ENCODE assay signal across 11 cellular contexts in the genomic region with DNA sequence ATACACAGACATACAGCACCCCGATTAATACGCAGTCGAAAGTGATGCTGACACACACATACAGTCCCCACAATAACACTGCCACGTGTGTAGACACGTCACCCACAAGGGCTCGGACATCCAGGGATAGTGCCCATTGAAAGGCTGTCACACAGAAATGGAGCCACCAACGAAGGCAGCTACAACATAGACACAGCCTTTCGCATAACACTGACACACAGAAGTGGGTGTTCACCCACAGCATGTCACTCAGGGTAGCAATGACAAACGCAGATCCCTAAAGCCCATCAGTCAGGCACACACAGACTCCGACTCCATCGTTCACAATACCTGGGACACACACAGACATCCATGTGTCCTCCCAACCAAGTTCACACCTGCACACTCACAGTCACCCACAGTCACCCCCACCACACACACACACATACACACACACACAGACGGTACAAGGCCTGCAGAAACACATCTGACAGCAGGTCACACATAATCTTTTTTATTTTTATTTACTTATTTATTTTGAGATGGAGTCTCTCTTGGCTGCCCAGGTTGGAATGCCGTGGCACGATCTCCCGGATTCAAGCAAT. TPM values are rescaled to one million over a fixed set of nuclear protein-coding genes. Genes with fewer than 3 reads are reported as not detected.
DNase-seq lines count a peak whose midpoint lies in the region; ATAC-seq, FAIRE-seq and TF ChIP-seq lines count a peak whose summit lies in the region.
"Had no signal": no experiment of that assay in that cellular context is flagged by ENCODE, and none has a peak within 500 bp of the region (broad histone marks: within the 10 kb centered on the region; RNA-seq: fewer than 3 reads in every experiment).

No MANE protein-coding gene starts in this region.

- FAIRE-seq in GM12878 (lab: Jason Lieb, UNC) = peak; percentile 79

- TF ChIP-seq RAD21 in GM12878 (IDR thresholded peaks at IDR 0.05; ENCODE audit: insufficient read depth, low read depth, low read length) = no peak

- BruUV-seq in GM12878 (replicated peaks; lab: Mats Ljungman, UMichigan) = no TSS peak

- peak overlapping the region; percentile 36 for H3K27ac Mint-ChIP-seq in stimulated activated naive CD8-positive, alpha-beta T cell treated with anti-CD3 and anti-CD28 coated beads, Interleukin-15, Interleukin-2, amounts not matched to agents 100 ng/mL and 50 ng/mL, for 24 hours

- H3K4me1 ChIP-seq in GM12878 (ENCODE audit: control insufficient read depth, insufficient read depth, low read length) (peaks cover under 1% of the 10 kb centered on the region; the same call in 1 of the 2 replicates), mesodermal cell (ENCODE audit: control insufficient read depth, insufficient read depth, low read length, poor library complexity, severe bottlenecking) (peaks cover 21% of the 10 kb centered on the region), vagina (peaks cover 21% of the 10 kb centered on the region)

- no peaks in the 10 kb centered on the region for H3K36me3 ChIP-seq in GM12878 (ENCODE audit: control insufficient read depth in 2 of 2, insufficient read depth in 2 of 2, low read length in 1 of 2)
- peaks cover 2% of the 10 kb centered on the region for H3K36me3 ChIP-seq in mesodermal cell (ENCODE audit: control insufficient read depth, insufficient read depth, low read length)
- H3K36me3 ChIP-seq in vagina = no peaks in the 10 kb centered on the region

- CTCF ChIA-PET in GM12878 (lab: Yijun Ruan, JAX) = interaction anchor here (0.6 to 1.6 kb wide), 2 partner anchors 82 to 209 kb away, joined by 3 read pairs; no protein-coding TSS in a partner anchor

- intact Hi-C loops in GM12878 (cut with micrococcal nuclease; ENCODE audit: unreplicated experiment) = no loop called here
- intact Hi-C loops in vagina (cut with DNase I) = no loop called here

- TF ChIP-seq POLR2A in GM12878 (IDR thresholded peaks at IDR 0.05; ENCODE audit: low read depth, low read length) = no peak
- no peak for TF ChIP-seq POLR2A in vagina (IDR thresholded peaks at IDR 0.05)

- H3K4me2 ChIP-seq in GM12878 (ENCODE audit: control insufficient read depth, insufficient read depth) = 0 out of 2 replicates have a peak overlapping the region, but pooled peaks have one; percentile 77
- H3K4me2 ChIP-seq: KMS-11 had no signal

- peaks cover 35% of the 10 kb centered on the region for H3K4me1 Mint-ChIP-seq in stimulated activated naive CD8-positive, alpha-beta T cell treated with anti-CD3 and anti-CD28 coated beads, Interleukin-15, Interleukin-2, amounts not matched to agents 100 ng/mL and 50 ng/mL, for 24 hours (ENCODE audit: low read depth)

- H3K9me3 ChIP-seq in GM12878 (replicated peaks; ENCODE audit: control insufficient read depth, insufficient read depth, low read length) (no peaks in the 10 kb centered on the region; the same call in 2 of the 3 replicates), mesodermal cell (ENCODE audit: control insufficient read depth, low read length) (no peaks in the 10 kb centered on the region), vagina (no peaks in the 10 kb centered on the region)

- H3K27ac ChIP-seq in GM12878 (ENCODE audit: control insufficient read depth, insufficient read depth) = no peak overlapping the region
- H3K27ac ChIP-seq in mesodermal cell (ENCODE audit: low read depth, low read length, severe bottlenecking) = no peak overlapping the region
- H3K27ac ChIP-seq in vagina = no peak overlapping the region
- H3K27ac ChIP-seq: KMS-11 had no signal

- POLR2A ChIA-PET in GM12878 (lab: Charles Lee) = interaction anchor here (1.0 kb wide), 1 partner anchor 13 kb away, joined by 3 read pairs; no protein-coding TSS in a partner anchor

- no peak overlapping the region for H3K9ac ChIP-seq in GM12878 (ENCODE audit: control insufficient read depth, insufficient read depth, low read length)
- H3K9ac ChIP-seq: KMS-11 had no signal

- no peak for ATAC-seq in stimulated activated naive CD8-positive, alpha-beta T cell treated with anti-CD3 and anti-CD28 coated beads, Interleukin-15, Interleukin-2, amounts not matched to agents 100 U/mL and 50 U/mL, for 24 hours
- ATAC-seq in GM12878 (no peak), GM19324 (IDR thresholded peaks at IDR 0.05; ENCODE audit: low FRiP score, unreplicated experiment) (no peak)

- SMC1A ChIA-PET in GM12878 (lab: Charles Lee; ENCODE audit: uncharacterized antibody, unreplicated experiment) = no interaction called here

- RAD21 ChIA-PET in GM12878 (lab: Charles Lee; ENCODE audit: unreplicated experiment) = interaction anchor here (0.9 to 1.7 kb wide), 2 partner anchors 13 to 82 kb away, joined by 3 to 4 read pairs; no protein-coding TSS in a partner anchor

- H3K9me3 Mint-ChIP-seq in stimulated activated naive CD8-positive, alpha-beta T cell treated with anti-CD3 and anti-CD28 coated beads, Interleukin-15, Interleukin-2, amounts not matched to agents 100 ng/mL and 50 ng/mL, for 24 hours = no peaks in the 10 kb centered on the region

- no peak for TF ChIP-seq CTCF in GM12878 (IDR thresholded peaks at IDR 0.05 in 2 of 3, conservative IDR thresholded peaks at IDR 0.05 in 1 of 3; ENCODE audit: control insufficient read depth in 2 of 3, extremely low read depth in 1 of 3, insufficient read depth in 1 of 3, low read depth in 3 of 3, low read length in 3 of 3)
- TF ChIP-seq CTCF in vagina (IDR thresholded peaks at IDR 0.05) = no peak

- H3K4me3 ChIP-seq in GM12878 = no peak overlapping the region
- peak overlapping the region; percentile 59 for H3K4me3 ChIP-seq in mesodermal cell (ENCODE audit: extremely low read depth, insufficient read depth, low read length, poor library complexity, severe bottlenecking)
- peak overlapping the region; percentile 59 to 92 for H3K4me3 ChIP-seq in vagina

- H3K27me3 ChIP-seq in GM12878 (replicated peaks in 1 of 2; ENCODE audit: control insufficient read depth in 2 of 2, insufficient read depth in 2 of 2, low read length in 1 of 2) = peaks cover 0 to 1% of the 10 kb centered on the region in 2 experiments; a peak in 2 of 4 replicates
- H3K27me3 ChIP-seq in vagina = no peaks in the 10 kb centered on the region

- 82% methylated on average over 15 of the region's 15 CpGs for WGBS in GM12878 (ENCODE audit: insufficient coverage, insufficient replicate concordance, low lambda C conversion rate, missing lambda C conversion rate)
- WGBS in mesodermal cell (ENCODE audit: insufficient coverage in 2 of 2), 2 experiments = 80 to 85% methylated on average over 8 to 12 of the region's 15 CpGs

- H4K20me1 ChIP-seq in GM12878 (ENCODE audit: control insufficient read depth, insufficient read depth) = no peaks in the 10 kb centered on the region

- H3K4me3 Mint-ChIP-seq in stimulated activated naive CD8-positive, alpha-beta T cell treated with anti-CD3 and anti-CD28 coated beads, Interleukin-15, Interleukin-2, amounts not matched to agents 100 ng/mL and 50 ng/mL, for 24 hours = peak overlapping the region; percentile 80

- no peaks in the 10 kb centered on the region for H3K36me3 Mint-ChIP-seq in stimulated activated naive CD8-positive, alpha-beta T cell treated with anti-CD3 and anti-CD28 coated beads, Interleukin-15, Interleukin-2, amounts not matched to agents 100 ng/mL and 50 ng/mL, for 24 hours (ENCODE audit: low read depth)

- no peak for DNase-seq in stimulated activated naive CD8-positive, alpha-beta T cell treated with anti-CD3 and anti-CD28 coated beads, Interleukin-15, Interleukin-2, amounts not matched to agents 100 U/mL and 50 U/mL, for 24 hours
- DNase-seq in GM12878 (ENCODE audit: low read depth, low spot score) (no peak), vagina (ENCODE audit: extremely low spot score in 2 of 2) (no peak), NAMALWA (ENCODE audit: low spot score) (no peak), C1 segment of cervical spinal cord (lab: John Stamatoyannopoulos, UW) (no peak)
- DNase-seq: SHP77 had no signal

- in situ Hi-C loops in GM12878 (cut with MboI) = no loop called here

- H3K27me3 Mint-ChIP-seq in stimulated activated naive CD8-positive, alpha-beta T cell treated with anti-CD3 and anti-CD28 coated beads, Interleukin-15, Interleukin-2, amounts not matched to agents 100 ng/mL and 50 ng/mL, for 24 hours = peaks cover 25% of the 10 kb centered on the region

- no peak for TF ChIP-seq EP300 in GM12878 (IDR thresholded peaks at IDR 0.05; ENCODE audit: borderline replicate concordance in 1 of 2, control insufficient read depth in 1 of 2, low read depth in 2 of 2, low read length in 2 of 2)

- no peak overlapping the region; the same call in 1 of the 2 replicates for H2AFZ ChIP-seq in GM12878 (ENCODE audit: control insufficient read depth, low read depth, low read length)

- no peaks in the 10 kb centered on the region for H3K79me2 ChIP-seq in GM12878 (ENCODE audit: control insufficient read depth, insufficient read depth, low read length)

RNA-seq across cellular contexts. Expression of a gene that starts 10.4 kb away (rescaled TPM):
- 3.9 and 5.7 TPM in 2 replicates for total RNA-seq in GM12878 (2013; cell fraction: nucleolus; rRNA removed)
- 0.54 and 1.5 TPM in 2 replicates for total RNA-seq in GM12878 (2014; rRNA removed)
- 1.5 and 1.6 TPM in 2 replicates for total RNA-seq in GM12878 (2014; rRNA removed; fragmentation: Illumina TruSeq; extraction: Trizol)
- total RNA-seq in GM12878 (2021) = 1.5 and 1.7 TPM in 2 replicates
- not detected for polyA plus RNA-seq in GM12878 (2011; ENCODE audit: low read depth)
- polyA plus RNA-seq in GM12878 (2011; rRNA removed) = 0.24 and 0.69 TPM in 2 replicates
- polyA plus RNA-seq in GM12878 (2011; cell fraction: cytosol; rRNA removed) = 1.4 and 1.5 TPM in 2 replicates
- 2.5 and 2.7 TPM in 2 replicates for polyA plus RNA-seq in GM12878 (2011; cell fraction: nucleus; rRNA removed)
- polyA plus RNA-seq in GM12878 (2012) = 0.94 and 1.0 TPM in 2 replicates
- polyA plus RNA-seq in GM12878 (2014; fragmentation: Illumina TruSeq; extraction: Trizol) = 1.00 TPM in 1 of 2 replicates, not detected in the other
- under 1 TPM; 0.31 to 0.80 TPM for polyA plus RNA-seq in GM12878 (2014; fragmentation: Nextera tagmentation; extraction: Ambion mirVana)
- 0.81 and 2.3 TPM in 2 replicates for polyA plus RNA-seq in GM12878 (2014; rRNA removed)
- under 1 TPM; 0.53 to 0.62 TPM for polyA plus RNA-seq in GM12878 (2016; fragmentation: Nextera tagmentation; extraction: Ambion mirVana)
- polyA minus RNA-seq in GM12878 (2011; rRNA and poly(A)+ RNA removed) = 0.82 TPM in 1 of 2 replicates, not detected in the other
- polyA minus RNA-seq in GM12878 (2011; cell fraction: cytosol; rRNA and poly(A)+ RNA removed) = not detected in 2 replicates
- 1.6 TPM in 1 of 2 replicates, not detected in the other for polyA minus RNA-seq in GM12878 (2011; cell fraction: nucleus; rRNA and poly(A)+ RNA removed)
- polyA plus RNA-seq in mesodermal cell (2013, experiment 1 of 2) = 3.8 TPM
- polyA plus RNA-seq in mesodermal cell (2013, experiment 2 of 2) = 2.2 TPM
- not detected for total RNA-seq in vagina
- total RNA-seq: liver had no signal
- polyA plus RNA-seq: liver had no signal

RNA-seq across cellular contexts. Expression of a gene that starts 39.4 kb away (rescaled TPM):
- 4.1 and 4.8 TPM in 2 replicates for total RNA-seq in GM12878 (2013; cell fraction: nucleolus; rRNA removed)
- total RNA-seq in GM12878 (2014; rRNA removed) (0.33 and 1.4 TPM in 2 replicates), GM12878 (2014; rRNA removed; fragmentation: Illumina TruSeq; extraction: Trizol) (0.41 and 0.72 TPM in 2 replicates), GM12878 (2021) (0.72 and 1.9 TPM in 2 replicates), vagina (12.0 TPM)
- 0.79 TPM for polyA plus RNA-seq in GM12878 (2011; ENCODE audit: low read depth)
- polyA plus RNA-seq in GM12878 (2011; rRNA removed) (1.6 and 2.2 TPM in 2 replicates), GM12878 (2014; fragmentation: Illumina TruSeq; extraction: Trizol) (0.47 and 0.67 TPM in 2 replicates), GM12878 (2014; fragmentation: Nextera tagmentation; extraction: Ambion mirVana) (under 1 TPM in 1 of 2 experiments, not detected in 1; 0.07 TPM), GM12878 (2014; rRNA removed) (1.0 and 1.9 TPM in 2 replicates), GM12878 (2016; fragmentation: Nextera tagmentation; extraction: Ambion mirVana) (1 to 10 TPM in 1 of 2 experiments, under 1 TPM in 1; 0.28 to 1.1 TPM)
- polyA plus RNA-seq in GM12878 (2011; cell fraction: cytosol; rRNA removed) = 3.9 and 4.8 TPM in 2 replicates
- polyA plus RNA-seq in GM12878 (2011; cell fraction: nucleus; rRNA removed) = 13.6 and 16.7 TPM in 2 replicates
- 0.43 and 0.52 TPM in 2 replicates for polyA plus RNA-seq in GM12878 (2012)
- polyA minus RNA-seq in GM12878 (2011; rRNA and poly(A)+ RNA removed) = 0.95 and 2.1 TPM in 2 replicates
- polyA minus RNA-seq in GM12878 (2011; cell fraction: cytosol; rRNA and poly(A)+ RNA removed) = 0.80 and 2.9 TPM in 2 replicates
- polyA minus RNA-seq in GM12878 (2011; cell fraction: nucleus; rRNA and poly(A)+ RNA removed) = 1.7 and 5.8 TPM in 2 replicates
- 1.9 TPM for polyA plus RNA-seq in mesodermal cell (2013, experiment 1 of 2)
- 1.7 TPM for polyA plus RNA-seq in mesodermal cell (2013, experiment 2 of 2)

RNA-seq across cellular contexts. Expression of a gene that starts 39.4 kb away (rescaled TPM):
- 27.1 and 32.2 TPM in 2 replicates for total RNA-seq in GM12878 (2013; cell fraction: nucleolus; rRNA removed)
- 13.2 and 17.3 TPM in 2 replicates for total RNA-seq in GM12878 (2014; rRNA removed)
- total RNA-seq in GM12878 (2014; rRNA removed; fragmentation: Illumina TruSeq; extraction: Trizol) = 9.0 and 10.2 TPM in 2 replicates
- total RNA-seq in GM12878 (2021) = 32.7 and 36.1 TPM in 2 replicates
- polyA plus RNA-seq in GM12878 (2011; ENCODE audit: low read depth) = 5.8 TPM
- 7.4 and 11.9 TPM in 2 replicates for polyA plus RNA-seq in GM12878 (2011; rRNA removed)
- polyA plus RNA-seq in GM12878 (2011; cell fraction: cytosol; rRNA removed) = 8.9 and 12.7 TPM in 2 replicates
- 55.0 and 65.9 TPM in 2 replicates for polyA plus RNA-seq in GM12878 (2011; cell fraction: nucleus; rRNA removed)
- 16.1 and 18.9 TPM in 2 replicates for polyA plus RNA-seq in GM12878 (2012)
- 7.3 and 14.8 TPM in 2 replicates for polyA plus RNA-seq in GM12878 (2014; fragmentation: Illumina TruSeq; extraction: Trizol)
- polyA plus RNA-seq in GM12878 (2014; fragmentation: Nextera tagmentation; extraction: Ambion mirVana) = 1 to 10 TPM in 1 of 2 experiments, under 1 TPM in 1; 0.13 to 1.0 TPM
- 24.9 and 28.0 TPM in 2 replicates for polyA plus RNA-seq in GM12878 (2014; rRNA removed)
- 10 to 100 TPM; 18.6 to 22.5 TPM for polyA plus RNA-seq in GM12878 (2016; fragmentation: Nextera tagmentation; extraction: Ambion mirVana)
- 10.2 and 16.0 TPM in 2 replicates for polyA minus RNA-seq in GM12878 (2011; rRNA and poly(A)+ RNA removed)
- 7.2 and 8.3 TPM in 2 replicates for polyA minus RNA-seq in GM12878 (2011; cell fraction: cytosol; rRNA and poly(A)+ RNA removed)
- 7.7 and 18.8 TPM in 2 replicates for polyA minus RNA-seq in GM12878 (2011; cell fraction: nucleus; rRNA and poly(A)+ RNA removed)
- 23.7 TPM for polyA plus RNA-seq in mesodermal cell (2013, experiment 1 of 2)
- 18.6 TPM for polyA plus RNA-seq in mesodermal cell (2013, experiment 2 of 2)
- total RNA-seq in vagina = 44.4 TPM
